ENCODE assay signal across 17 cellular contexts in genomic region chr11:44600261-44600660, GRCh38. TPM values are rescaled to one million over a fixed set of nuclear protein-coding genes. Genes with fewer than 3 reads are reported as not detected.
DNase-seq lines count a peak whose midpoint lies in the region; ATAC-seq and TF ChIP-seq lines count a peak whose summit lies in the region.
"Had no signal": no experiment of that assay in that cellular context is flagged by ENCODE, and none has a peak within 500 bp of the region (broad histone marks: within the 10 kb centered on the region; RNA-seq: fewer than 3 reads in every experiment).

No MANE protein-coding gene starts in this region.

- peaks cover 35% of the 10 kb centered on the region for H3K36me3 Mint-ChIP-seq in CD4-positive, alpha-beta T cell (ENCODE audit: low read depth)
- no peaks in the 10 kb centered on the region for H3K36me3 Mint-ChIP-seq in brain

- TF ChIP-seq POLR2A in sigmoid colon (IDR thresholded peaks at IDR 0.05): no peak

- peak overlapping the region; percentile 63 for H3K4me2 ChIP-seq in Karpas-422 (ENCODE audit: low read depth, low read length, poor library complexity, severe bottlenecking)
- H3K4me2 ChIP-seq: SK-N-SH had no signal

- CTCF ChIA-PET in CD4-positive, alpha-beta T cell (lab: Charles Lee): no interaction called here

- no peak for TF ChIP-seq CTCF in CD4-positive, alpha-beta T cell (IDR thresholded peaks at IDR 0.05)
- TF ChIP-seq CTCF in brain (conservative IDR thresholded peaks at IDR 0.05) (no peak), sigmoid colon (IDR thresholded peaks at IDR 0.05) (no peak)

- no peaks in the 10 kb centered on the region for H3K9me3 Mint-ChIP-seq in CD4-positive, alpha-beta T cell
- no peaks in the 10 kb centered on the region for H3K9me3 Mint-ChIP-seq in brain
- H3K9me3 Mint-ChIP-seq: nephron progenitor cell had no signal

- H2AFZ ChIP-seq in Karpas-422 (ENCODE audit: low read length): no peak overlapping the region

- no peak overlapping the region for H3K4me3 Mint-ChIP-seq in CD4-positive, alpha-beta T cell
- H3K4me3 Mint-ChIP-seq in brain: no peak overlapping the region
- H3K4me3 Mint-ChIP-seq: activated CD8-positive, alpha-beta memory T cell treated with anti-CD3 and anti-CD28 coated beads, Interleukin-2, amount 10 ng/mL, durations not matched to agents 7 days and 5 days; nephron progenitor cell had no signal

- no peak for DNase-seq in CD4-positive, alpha-beta T cell
- no peak for DNase-seq in Karpas-422
- DNase-seq in pons (ENCODE audit: low spot score): peak; percentile 42
- DNase-seq in aorta: no peak
- DNase-seq in sigmoid colon: no peak
- no peak for DNase-seq in NCI-H1930 (lab: John Stamatoyannopoulos, UW)
- DNase-seq in stimulated activated naive CD4-positive, alpha-beta T cell (lab: John Stamatoyannopoulos, UW): no peak
- DNase-seq: activated CD8-positive, alpha-beta memory T cell treated with anti-CD3 and anti-CD28 coated beads, Interleukin-2, amount 10 ng/mL, durations not matched to agents 7 days and 5 days; AML-193; DMS153; NCI-H187; NCI-H526; PC-3; SK-N-SH; testis had no signal

- 90 to 94% methylated on average over 7 of the region's 7 CpGs for WGBS in aorta, 2 donors
- WGBS in sigmoid colon, 2 donors: 93 to 94% methylated on average over 7 of the region's 7 CpGs

- peaks cover 54% of the 10 kb centered on the region for H3K4me1 Mint-ChIP-seq in CD4-positive, alpha-beta T cell (ENCODE audit: low read depth)
- peaks cover 74% of the 10 kb centered on the region for H3K4me1 Mint-ChIP-seq in brain

- H3K27me3 ChIP-seq in CD4-positive, alpha-beta T cell (ENCODE audit: control insufficient read depth, insufficient read depth, low read length): no peaks in the 10 kb centered on the region
- no peaks in the 10 kb centered on the region for H3K27me3 ChIP-seq in Karpas-422 (ENCODE audit: low read length)
- no peaks in the 10 kb centered on the region for H3K27me3 ChIP-seq in aorta (ENCODE audit: control insufficient read depth in 1 of 2, insufficient read depth in 2 of 2, low read length in 1 of 2)
- H3K27me3 ChIP-seq in sigmoid colon: no peaks in the 10 kb centered on the region
- H3K27me3 ChIP-seq: testis had no signal

- no peaks in the 10 kb centered on the region for H3K9me2 ChIP-seq in Karpas-422 (replicated peaks; ENCODE audit: insufficient read depth, low read length)
- H3K9me2 ChIP-seq: SK-N-SH had no signal

- no peak for ATAC-seq in CD4-positive, alpha-beta T cell (ENCODE audit: poor library complexity)
- ATAC-seq in aorta (ENCODE audit: low FRiP score): no peak
- ATAC-seq: activated CD8-positive, alpha-beta memory T cell treated with anti-CD3 and anti-CD28 coated beads, Interleukin-2, amount 10 ng/mL, durations not matched to agents 7 days and 5 days; PC-3 had no signal

- no peak overlapping the region for H3K27ac ChIP-seq in CD4-positive, alpha-beta T cell (ENCODE audit: low read depth, low read length)
- H3K27ac ChIP-seq in Karpas-422 (ENCODE audit: low read length): peak overlapping the region; percentile 99
- H3K27ac ChIP-seq in aorta (ENCODE audit: low read depth in 1 of 2, low read length in 2 of 2): no peak overlapping the region
- no peak overlapping the region for H3K27ac ChIP-seq in sigmoid colon
- H3K27ac ChIP-seq: testis had no signal

- no peak overlapping the region for H3K4me3 ChIP-seq in Karpas-422 (ENCODE audit: low read length)
- H3K4me3 ChIP-seq in aorta (ENCODE audit: low read length in 2 of 2): no peak overlapping the region
- H3K4me3 ChIP-seq in sigmoid colon: no peak overlapping the region
- H3K4me3 ChIP-seq: testis had no signal

- H3K79me2 ChIP-seq in Karpas-422 (ENCODE audit: low read length): no peaks in the 10 kb centered on the region

- peak overlapping the region; percentile 36 for H3K27ac Mint-ChIP-seq in CD4-positive, alpha-beta T cell
- peak overlapping the region in 3 of 5 experiments; percentile 14 to 57 (median 55) for H3K27ac Mint-ChIP-seq in brain
- H3K27ac Mint-ChIP-seq: activated CD8-positive, alpha-beta memory T cell treated with anti-CD3 and anti-CD28 coated beads, Interleukin-2, amount 10 ng/mL, durations not matched to agents 7 days and 5 days had no signal

- POLR2A ChIA-PET in CD4-positive, alpha-beta T cell (lab: Charles Lee): interaction anchor here (1.3 kb wide), 1 partner anchor 35 kb away, joined by 5 read pairs; the partner anchor contains the start of gene CD82

- H3K36me3 ChIP-seq in Karpas-422 (ENCODE audit: insufficient read depth, low read length): no peaks in the 10 kb centered on the region
- H3K36me3 ChIP-seq in aorta (ENCODE audit: control insufficient read depth in 1 of 2, insufficient read depth in 2 of 2, low read length in 1 of 2): no peaks in the 10 kb centered on the region
- peaks cover 0 to 4% (median 0%) of the 10 kb centered on the region in 4 donors for H3K36me3 ChIP-seq in sigmoid colon

- no peaks in the 10 kb centered on the region for H4K20me1 ChIP-seq in Karpas-422 (ENCODE audit: insufficient read depth, low read depth, low read length)

- TF ChIP-seq EP300 in sigmoid colon (IDR thresholded peaks at IDR 0.05): no peak

- H3K27me3 Mint-ChIP-seq in CD4-positive, alpha-beta T cell: no peaks in the 10 kb centered on the region
- H3K27me3 Mint-ChIP-seq in brain: peaks cover 4% of the 10 kb centered on the region
- H3K27me3 Mint-ChIP-seq: activated CD8-positive, alpha-beta memory T cell treated with anti-CD3 and anti-CD28 coated beads, Interleukin-2, amount 10 ng/mL, durations not matched to agents 7 days and 5 days had no signal

- peaks cover 97% of the 10 kb centered on the region for H3K4me1 ChIP-seq in Karpas-422 (ENCODE audit: low read length)
- peaks cover 0 to 2% of the 10 kb centered on the region in 2 donors for H3K4me1 ChIP-seq in aorta (ENCODE audit: control insufficient read depth in 1 of 2, insufficient read depth in 2 of 2, low read length in 2 of 2)
- peaks cover 0 to 65% (median 50%) of the 10 kb centered on the region in 4 donors for H3K4me1 ChIP-seq in sigmoid colon

- intact Hi-C loops in CD4-positive, alpha-beta T cell (cut with DNase I, micrococcal nuclease): no loop called here
- intact Hi-C loops in aorta (cut with DNase I) (no loop called here), sigmoid colon (cut with DNase I) (no loop called here)

- no peaks in the 10 kb centered on the region for H3K9me3 ChIP-seq in CD4-positive, alpha-beta T cell (ENCODE audit: control insufficient read depth, low read length)
- H3K9me3 ChIP-seq in Karpas-422 (ENCODE audit: low read length): no peaks in the 10 kb centered on the region
- H3K9me3 ChIP-seq in aorta (ENCODE audit: control insufficient read depth, low read length): no peaks in the 10 kb centered on the region
- no peaks in the 10 kb centered on the region for H3K9me3 ChIP-seq in sigmoid colon
- H3K9me3 ChIP-seq: SK-N-SH, testis had no signal

- H3K9ac ChIP-seq in Karpas-422 (ENCODE audit: low read length): peak overlapping the region; percentile 41; the same call in 1 of the 2 replicates
- H3K9ac ChIP-seq: SK-N-SH had no signal

RNA-seq across cellular contexts. Expression of gene CD82, which starts 34.8 kb away (rescaled TPM):
- total RNA-seq in CD4-positive, alpha-beta T cell: 10 to 100 TPM; 33.8 to 37.3 TPM
- total RNA-seq in Karpas-422 (2014; rRNA removed; shearing (Covaris generic); ENCODE audit: low replicate concordance): 22.2 and 39.5 TPM in 2 replicates
- 43.1 TPM for polyA plus RNA-seq in brain (ENCODE audit: insufficient read depth, low read depth, low replicate concordance)
- 10 to 100 TPM; 44.1 to 64.6 TPM for total RNA-seq in aorta
- 10 to 100 TPM; 21.0 to 48.2 TPM for polyA plus RNA-seq in aorta
- total RNA-seq in sigmoid colon: 10 to 100 TPM in 3 of 4 donors, 1 to 10 TPM in 1; 8.7 to 23.3 (median 16.8) TPM
- 10 to 100 TPM in 1 of 3 donors, 1 to 10 TPM in 2; 4.2 to 67.4 (median 6.0) TPM for polyA plus RNA-seq in sigmoid colon
